7 cellular contexts compared by ENCODE assay signal in the genomic region with DNA sequence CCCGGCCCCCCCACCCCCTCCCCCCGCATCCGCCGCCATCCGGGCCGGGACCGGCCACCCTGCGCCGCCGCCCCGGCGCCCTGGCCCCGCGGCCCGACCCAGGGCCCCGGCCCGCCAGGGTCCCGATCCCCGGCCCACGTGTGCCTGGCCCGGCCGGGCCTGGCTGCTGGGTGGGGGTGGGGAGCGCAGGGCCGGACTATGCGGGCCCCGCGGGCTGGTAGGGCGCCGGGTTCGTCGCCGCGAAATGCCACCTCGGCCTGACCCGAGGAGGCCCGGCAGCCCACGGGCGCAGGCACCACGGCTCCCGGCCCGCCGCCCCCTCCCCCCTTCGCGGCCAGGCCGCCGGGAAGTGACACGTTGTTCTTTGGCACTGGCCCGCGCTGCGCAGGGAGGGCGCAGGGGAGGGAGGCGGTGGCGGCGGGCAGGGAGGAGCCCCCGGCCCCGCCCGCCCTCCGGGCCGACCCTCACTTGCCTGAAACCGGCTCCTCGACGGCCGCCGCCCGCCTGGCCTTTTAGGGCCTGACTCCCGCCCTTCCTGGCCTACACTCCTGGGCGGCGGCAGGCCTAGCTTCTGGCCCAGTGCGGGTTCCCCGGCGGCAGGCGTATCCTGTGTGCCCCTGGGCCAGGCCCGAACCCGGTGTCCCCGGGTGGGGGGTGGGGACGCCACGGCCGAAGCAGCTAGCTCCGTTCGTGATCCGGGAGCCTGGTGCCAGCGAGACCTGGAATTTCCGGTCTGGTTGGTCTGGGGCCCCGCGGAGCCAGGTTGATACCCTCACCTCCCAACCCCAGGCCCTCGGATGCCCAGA. TPM values are rescaled to one million over a fixed set of nuclear protein-coding genes. Genes with fewer than 3 reads are reported as not detected.
DNase-seq lines count a peak whose midpoint lies in the region; ATAC-seq and TF ChIP-seq lines count a peak whose summit lies in the region.

No MANE protein-coding gene starts in this region.

- no peak overlapping the region for H4K5ac ChIP-seq in H9 (ENCODE audit: insufficient read length, low read depth, low read length)

- peak overlapping the region; percentile 87 to 93 for H3K4me3 Mint-ChIP-seq in H9

- in situ Hi-C loops in GM13976 (cut with MboI; ENCODE audit: low sequenced_read_pairs, unreplicated experiment), result no loop called here

- no peaks in the 10 kb centered on the region for H4K20me1 ChIP-seq in H9 (ENCODE audit: control insufficient read depth, insufficient read depth, insufficient read length)
- peaks cover 41% of the 10 kb centered on the region for H4K20me1 ChIP-seq in MM.1S (ENCODE audit: insufficient read depth, low read length)

- ATAC-seq in left lobe of liver, result peak; percentile 72

- H3K4me1 ChIP-seq in H9 (ENCODE audit: insufficient read depth, low read length), result peaks cover 8% of the 10 kb centered on the region; the same call in 1 of the 2 replicates
- H3K4me1 ChIP-seq in MM.1S (ENCODE audit: low read length), result peaks cover 9% of the 10 kb centered on the region; the same call in 1 of the 2 replicates

- peaks cover 6% of the 10 kb centered on the region for H3K79me1 ChIP-seq in H9 (ENCODE audit: insufficient read depth, low read depth, low read length, poor library complexity, severe bottlenecking)

- H3K14ac ChIP-seq in H9 (ENCODE audit: insufficient read depth, low read length), result peak overlapping the region; percentile 68

- no peaks in the 10 kb centered on the region for H3K9me2 ChIP-seq in MM.1S (replicated peaks; ENCODE audit: insufficient read depth, low read length)

- no peaks in the 10 kb centered on the region for H3K9me3 Mint-ChIP-seq in H9

- no peaks in the 10 kb centered on the region for H3K27me3 Mint-ChIP-seq in H9 (ENCODE audit: low read depth)

- H2AK5ac ChIP-seq in H9 (ENCODE audit: insufficient read length, low read length), result no peak overlapping the region

- H3F3A ChIP-seq in MM.1S (ENCODE audit: insufficient read depth, low read length), result peaks cover 13% of the 10 kb centered on the region

- TF ChIP-seq CTCF in GM13976 (IDR thresholded peaks at IDR 0.05; ENCODE audit: borderline replicate concordance, control extremely low read depth, extremely low read depth, insufficient read depth, missing control alignments) (no peak), H9 (conservative IDR thresholded peaks at IDR 0.05) (no peak), MM.1S (IDR thresholded peaks at IDR 0.05; ENCODE audit: low read length) (no peak), choroid plexus epithelial cell (conservative IDR thresholded peaks at IDR 0.05; ENCODE audit: low read depth, low read length) (no peak)

- H3K9me3 ChIP-seq in H9 (ENCODE audit: control insufficient read depth, low read depth, low read length) (no peaks in the 10 kb centered on the region), MM.1S (replicated peaks; ENCODE audit: insufficient read depth, low read length) (no peaks in the 10 kb centered on the region)

- H3K36me3 Mint-ChIP-seq in H9 (ENCODE audit: insufficient read depth in 1 of 3, low read depth in 3 of 3), result peaks cover 22 to 43% (median 32%) of the 10 kb centered on the region in 3 experiments; a peak in 6 of 7 replicates

- peak overlapping the region in 1 of 3 experiments; percentile 96; a peak in 2 of 7 replicates for H3K27ac Mint-ChIP-seq in H9

- peak overlapping the region; percentile 97 for H3K4me2 ChIP-seq in H9 (ENCODE audit: insufficient read depth, insufficient read length, low read length)
- peak overlapping the region; percentile 77 for H3K4me2 ChIP-seq in MM.1S (ENCODE audit: low read depth, low read length)

- H3T11ph ChIP-seq in H9 (ENCODE audit: low read length), result no peak overlapping the region

- H3K79me2 ChIP-seq in H9 (ENCODE audit: insufficient read depth, low read length), result peaks cover 42% of the 10 kb centered on the region
- H3K79me2 ChIP-seq in MM.1S (ENCODE audit: low read length), result peaks cover 53% of the 10 kb centered on the region

- H2BK20ac ChIP-seq in H9 (ENCODE audit: low read depth, low read length, poor library complexity, severe bottlenecking), result no peak overlapping the region

- no peak overlapping the region for H2BK120ac ChIP-seq in H9 (ENCODE audit: low read depth, low read length, poor library complexity, severe bottlenecking)

- H2AFZ ChIP-seq in H9 (ENCODE audit: low read length) (no peak overlapping the region), MM.1S (ENCODE audit: low read length) (no peak overlapping the region)

- peaks cover 26 to 27% of the 10 kb centered on the region in 2 experiments for H3K4me1 Mint-ChIP-seq in H9

- H2BK15ac ChIP-seq in H9 (ENCODE audit: low read depth, low read length), result no peak overlapping the region

- no peak overlapping the region for H4K8ac ChIP-seq in H9 (replicated peaks; ENCODE audit: insufficient read length, low read depth, low read length)

- H3K4ac ChIP-seq in H9 (ENCODE audit: low read depth, low read length), result no peak overlapping the region

- WGBS in H9 (ENCODE audit: extremely low coverage, insufficient read length, low lambda C conversion rate), result no CpG with 5 or more reads among the region's 86 CpGs

- no peak overlapping the region for H3K56ac ChIP-seq in H9 (ENCODE audit: insufficient read length, low read depth, low read length)

- DNase-seq in GM13976 (ENCODE audit: low spot score), result peak; percentile 70
- no peak for DNase-seq in H9
- peak; percentile 67 for DNase-seq in MM.1S
- peak; percentile 66 for DNase-seq in activated CD4-positive, CD25-positive, alpha-beta regulatory T cell treated with anti-CD3 and anti-CD28 coated beads, Interleukin-2, amount 50 U/mL, for 72 hours
- DNase-seq in choroid plexus epithelial cell (ENCODE audit: low read depth), result peak; percentile 83
- peak; percentile 91 for DNase-seq in left lobe of liver (ENCODE audit: low spot score)
- DNase-seq in stimulated activated CD4-positive, alpha-beta T cell treated with anti-CD3 and anti-CD28 coated beads, Interleukin-4, amount 100 ng/mL, for 4 hours, result peak; percentile 59 to 65

- no peaks in the 10 kb centered on the region for H3K27me3 ChIP-seq in H9 (ENCODE audit: insufficient read depth, low read length)
- no peaks in the 10 kb centered on the region for H3K27me3 ChIP-seq in MM.1S (replicated peaks; ENCODE audit: insufficient read depth, low read length)

- H3K36me3 ChIP-seq in MM.1S (replicated peaks; ENCODE audit: insufficient read depth, low read length), result peaks cover 9% of the 10 kb centered on the region; the same call in 1 of the 2 replicates

- no peak overlapping the region for H3K23ac ChIP-seq in H9 (ENCODE audit: insufficient read length, low read depth, low read length)

- H4K91ac ChIP-seq in H9 (ENCODE audit: insufficient read length, low read depth, low read length), result no peak overlapping the region

- H3K23me2 ChIP-seq in H9 (ENCODE audit: insufficient read length, low read depth, low read length, poor library complexity, severe bottlenecking), result peaks cover 10% of the 10 kb centered on the region

- H3K27ac ChIP-seq in H9 (ENCODE audit: insufficient read length, low read depth, low read length) (no peak overlapping the region), MM.1S (ENCODE audit: low read length) (peak overlapping the region; percentile 60; the same call in 1 of the 2 replicates)

- H2BK5ac ChIP-seq in H9 (ENCODE audit: insufficient read length, low read length), result no peak overlapping the region

- no peak overlapping the region for H2BK12ac ChIP-seq in H9 (ENCODE audit: insufficient read length, low read depth, low read length)

- H3K4me3 ChIP-seq in MM.1S (ENCODE audit: low read length), result peak overlapping the region; percentile 95
- H3K4me3 ChIP-seq in choroid plexus epithelial cell (ENCODE audit: low read depth, low read length), result peak overlapping the region; percentile 89

- H3K18ac ChIP-seq in H9 (ENCODE audit: insufficient read length, low read depth, low read length), result peak overlapping the region; percentile 24

- H3K9ac ChIP-seq in H9 (ENCODE audit: extremely low read depth, insufficient read length, low read length), result peak overlapping the region; percentile 85
- H3K9ac ChIP-seq in MM.1S (ENCODE audit: low read length), result peak overlapping the region; percentile 96

RNA-seq across cellular contexts. Expression of gene EIF4G1, which starts 0.5 kb away (rescaled TPM):
- total RNA-seq in H9 (2021) (532 and 544 TPM in 2 replicates), left lobe of liver (341 TPM)

RNA-seq across cellular contexts. Expression of gene PSMD2, which starts 15.9 kb away (rescaled TPM):
- 337 and 344 TPM in 2 replicates for total RNA-seq in H9 (2021)
- 94.1 TPM for total RNA-seq in left lobe of liver

RNA-seq across cellular contexts. Expression of gene FAM131A, which starts 22.5 kb away (rescaled TPM):
- 14.4 and 15.5 TPM in 2 replicates for total RNA-seq in H9 (2021)
- 2.5 TPM for total RNA-seq in left lobe of liver

RNA-seq across cellular contexts. Expression of gene ECE2, which starts 39.1 kb away (rescaled TPM):
- total RNA-seq in H9 (2021), result not detected in 2 replicates
- total RNA-seq in left lobe of liver, result not detected

RNA-seq across cellular contexts. Expression of gene CLCN2, which starts 46.5 kb away (rescaled TPM):
- 17.2 and 19.5 TPM in 2 replicates for total RNA-seq in H9 (2021)
- 4.8 TPM for total RNA-seq in left lobe of liver
